Comparison of ENCODE assay signal across 10 cellular contexts in genomic region chr21:28754127-28754611, GRCh38.
A peak's percentile ranks its signal among the peaks of the same experiment; 100 is the strongest.
DNase-seq lines count a peak whose midpoint lies in the region; ATAC-seq and TF ChIP-seq lines count a peak whose summit lies in the region.
"Had no signal": no experiment of that assay in that cellular context is flagged by ENCODE, and none has a peak within 500 bp of the region (broad histone marks: within the 10 kb centered on the region; RNA-seq: fewer than 3 reads in every experiment).

No MANE protein-coding gene starts in this region.

- peaks cover 4% of the 10 kb centered on the region for H3K4me1 ChIP-seq in body of pancreas

- DNase-seq in BJ (ENCODE audit: low read depth) (peak; percentile 91), body of pancreas (peak in 1 of 4 donors; percentile 15), hepatic stellate cell (ENCODE audit: low spot score) (peak; percentile 36), sciatic nerve (ENCODE audit: low spot score) (no peak), COLO668 (lab: John Stamatoyannopoulos, UW; ENCODE audit: unreplicated experiment) (no peak), NCI-H748 (lab: John Stamatoyannopoulos, UW; ENCODE audit: unreplicated experiment) (no peak), chondrocyte (ENCODE audit: low spot score) (no peak)
- DNase-seq: activated gamma-delta T cell had no signal

- no peaks in the 10 kb centered on the region for H3K9me3 ChIP-seq in body of pancreas

- H3K27ac ChIP-seq in body of pancreas = no peak overlapping the region

- H3K4me3 Mint-ChIP-seq in chondrocyte (ENCODE audit: unreplicated experiment) = no peak overlapping the region
- H3K4me3 Mint-ChIP-seq: WTC11 had no signal

- no peak for TF ChIP-seq POLR2A in body of pancreas (IDR thresholded peaks at IDR 0.05)

- peaks cover 10% of the 10 kb centered on the region for H3K4me1 Mint-ChIP-seq in chondrocyte (ENCODE audit: low read depth)

- H3K9me3 Mint-ChIP-seq in chondrocyte (ENCODE audit: low read depth) = no peaks in the 10 kb centered on the region

- peaks cover 8% of the 10 kb centered on the region for H3K27me3 Mint-ChIP-seq in chondrocyte (ENCODE audit: low read depth)

- H3K36me3 ChIP-seq in BJ (ENCODE audit: control insufficient read depth, insufficient read depth, low read length) (no peaks in the 10 kb centered on the region), body of pancreas (replicated peaks in 1 of 2; ENCODE audit: insufficient read depth in 1 of 2, low read depth in 2 of 2) (no peaks in the 10 kb centered on the region)

- H3K27me3 ChIP-seq in BJ (ENCODE audit: control insufficient read depth, insufficient read depth, low read length) (no peaks in the 10 kb centered on the region), body of pancreas (no peaks in the 10 kb centered on the region)

- H3K4me3 ChIP-seq in BJ (ENCODE audit: low read depth, low read length) (no peak overlapping the region), body of pancreas (no peak overlapping the region)

- CTCF ChIA-PET in BJ (lab: Yijun Ruan, JAX) = interaction anchor here (0.9 to 1.5 kb wide), 4 partner anchors 9 to 310 kb away, joined by 4 to 7 read pairs (median 4); no protein-coding TSS in a partner anchor

- WGBS in body of pancreas, 2 donors = 57 to 61% methylated on average over 9 of the region's 9 CpGs

- no peak overlapping the region for H3K27ac Mint-ChIP-seq in chondrocyte (ENCODE audit: unreplicated experiment)
- H3K27ac Mint-ChIP-seq: WTC11 had no signal

- intact Hi-C loops in body of pancreas (cut with DNase I) = no loop called here
- intact Hi-C loops in sciatic nerve (cut with DNase I) = no loop called here

- POLR2A ChIA-PET in BJ (lab: Charles Lee) = interaction anchor here (0.6 to 0.7 kb wide), 2 partner anchors 122 to 132 kb away, joined by 3 read pairs; no protein-coding TSS in a partner anchor

- ATAC-seq in body of pancreas (peak; percentile 59), sciatic nerve (peak; percentile 67), GM19395 (IDR thresholded peaks at IDR 0.05; ENCODE audit: unreplicated experiment) (no peak)
- ATAC-seq: WTC11 had no signal

- no peaks in the 10 kb centered on the region for H3K36me3 Mint-ChIP-seq in chondrocyte (ENCODE audit: low read depth)
- H3K36me3 Mint-ChIP-seq: WTC11 had no signal

- TF ChIP-seq CTCF in BJ (IDR thresholded peaks at IDR 0.05; ENCODE audit: insufficient read depth, low read depth, low read length) (no peak), body of pancreas (IDR thresholded peaks at IDR 0.05) (no peak), chondrocyte (IDR thresholded peaks at IDR 0.05) (no peak)

Comparison
In these comparisons a context has a peak if more than half of its experiments do, and no peak if none do; other contexts are left out.
1. DNase-seq: peak in BJ (single experiment) and hepatic stellate cell (single experiment); none in sciatic nerve (single experiment), COLO668 (single experiment), NCI-H748 (single experiment) and chondrocyte (single experiment).